Comparison of ENCODE assay signal across 9 cellular contexts in the genomic region with DNA sequence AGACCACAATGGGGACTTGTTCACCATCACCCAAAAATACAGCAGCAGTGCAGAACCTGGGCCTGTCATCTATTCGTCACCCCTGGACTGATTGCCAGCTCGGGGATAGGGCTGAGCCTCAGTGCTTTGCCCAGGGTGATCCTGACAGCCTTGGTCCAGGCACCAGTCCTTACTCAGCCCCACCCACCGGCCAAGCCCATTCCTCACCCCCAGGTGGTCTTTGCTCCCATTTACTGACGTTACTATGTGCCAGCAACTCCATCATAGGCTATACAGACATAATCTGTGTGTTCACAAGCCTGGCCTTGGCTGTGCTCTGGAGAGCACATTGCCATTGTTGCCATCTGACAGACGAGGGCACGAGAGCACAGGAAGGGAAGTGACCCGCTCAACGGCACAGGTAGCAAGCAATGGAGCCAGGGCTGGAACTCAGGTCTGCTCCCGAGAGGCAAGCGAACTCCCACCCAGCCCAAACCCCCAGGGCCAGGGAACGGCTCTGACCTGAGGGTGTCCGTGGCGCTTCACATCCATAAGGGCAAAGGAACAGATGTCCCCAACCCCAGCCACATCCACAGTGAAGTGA. TPM values are rescaled to one million over a fixed set of nuclear protein-coding genes. Genes with fewer than 3 reads are reported as not detected.
DNase-seq lines count a peak whose midpoint lies in the region; ATAC-seq lines count a peak whose summit lies in the region.
"Had no signal": no experiment of that assay in that cellular context is flagged by ENCODE, and none has a peak within 500 bp of the region (broad histone marks: within the 10 kb centered on the region; RNA-seq: fewer than 3 reads in every experiment).

No MANE protein-coding gene starts in this region.

- no peaks in the 10 kb centered on the region for H3K9me3 ChIP-seq in CD4-positive, CD25-positive, alpha-beta regulatory T cell (ENCODE audit: control insufficient read depth in 2 of 2, low read length in 2 of 2)
- H3K9me3 ChIP-seq in HAP-1, result no peaks in the 10 kb centered on the region

- H3K4me1 Mint-ChIP-seq in CD4-positive, CD25-positive, alpha-beta regulatory T cell, result peaks cover 19 to 69% (median 41%) of the 10 kb centered on the region in 4 donors
- H3K4me1 Mint-ChIP-seq in activated CD4-positive, alpha-beta memory T cell treated with anti-CD3 and anti-CD28 coated beads for 36 hours (ENCODE audit: low read depth), result peaks cover 52% of the 10 kb centered on the region
- H3K4me1 Mint-ChIP-seq in naive B cell, result peaks cover 47 to 54% (median 48%) of the 10 kb centered on the region in 3 donors

- peak overlapping the region; percentile 89 to 95 (median 94) for H3K27ac Mint-ChIP-seq in CD4-positive, CD25-positive, alpha-beta regulatory T cell
- H3K27ac Mint-ChIP-seq in activated CD4-positive, alpha-beta memory T cell treated with anti-CD3 and anti-CD28 coated beads for 36 hours, result no peak overlapping the region
- H3K27ac Mint-ChIP-seq in naive B cell, result peak overlapping the region; percentile 31 to 97 (median 86)

- H3K4me1 ChIP-seq in CD4-positive, CD25-positive, alpha-beta regulatory T cell (ENCODE audit: control insufficient read depth, insufficient read depth, low read length, poor library complexity, severe bottlenecking), result peaks cover 65% of the 10 kb centered on the region
- peaks cover 13% of the 10 kb centered on the region for H3K4me1 ChIP-seq in HAP-1

- CTCF ChIA-PET in activated CD4-positive, alpha-beta memory T cell treated with anti-CD3 and anti-CD28 coated beads for 36 hours (lab: Charles Lee), result interaction anchor here (0.6 to 4.4 kb wide), 16 partner anchors 9 to 179 kb away, joined by 3 to 78 read pairs (median 8); partner anchors contain the start of genes ABCB8 and AGAP3

- H3K27me3 Mint-ChIP-seq in CD4-positive, CD25-positive, alpha-beta regulatory T cell, result peaks cover 40% of the 10 kb centered on the region
- H3K27me3 Mint-ChIP-seq in activated CD4-positive, alpha-beta memory T cell treated with anti-CD3 and anti-CD28 coated beads for 36 hours, result peaks cover 10% of the 10 kb centered on the region
- peaks cover 39 to 73% (median 41%) of the 10 kb centered on the region in 3 donors for H3K27me3 Mint-ChIP-seq in naive B cell

- H3K27ac ChIP-seq in CD4-positive, CD25-positive, alpha-beta regulatory T cell (ENCODE audit: insufficient read depth, low read length, poor library complexity, severe bottlenecking), result peak overlapping the region; percentile 63

- H3K9me3 Mint-ChIP-seq in CD4-positive, CD25-positive, alpha-beta regulatory T cell, result peaks cover 0 to 4% (median 2%) of the 10 kb centered on the region in 7 donors
- no peaks in the 10 kb centered on the region for H3K9me3 Mint-ChIP-seq in activated CD4-positive, alpha-beta memory T cell treated with anti-CD3 and anti-CD28 coated beads for 36 hours
- no peaks in the 10 kb centered on the region for H3K9me3 Mint-ChIP-seq in naive B cell

- DNase-seq in CD4-positive, CD25-positive, alpha-beta regulatory T cell, result no peak
- no peak for DNase-seq in HAP-1 (ENCODE audit: low spot score in 2 of 2)
- DNase-seq in activated CD4-positive, alpha-beta memory T cell treated with anti-CD3 and anti-CD28 coated beads for 36 hours, result no peak
- DNase-seq in naive B cell, result peak; percentile 17
- DNase-seq in NCI-H526 (lab: John Stamatoyannopoulos, UW), result no peak

- ATAC-seq in CD4-positive, CD25-positive, alpha-beta regulatory T cell (ENCODE audit: low read depth in 2 of 2), result no peak
- ATAC-seq in naive B cell (ENCODE audit: low read depth in 2 of 2) (no peak), HG03521 (IDR thresholded peaks at IDR 0.05; ENCODE audit: unreplicated experiment) (no peak), HG03439 (IDR thresholded peaks at IDR 0.05; ENCODE audit: unreplicated experiment) (no peak), HG03095 (IDR thresholded peaks at IDR 0.05; ENCODE audit: unreplicated experiment) (no peak)

- POLR2A ChIA-PET in activated CD4-positive, alpha-beta memory T cell treated with anti-CD3 and anti-CD28 coated beads for 36 hours (lab: Charles Lee), result interaction anchor here (0.6 to 2.1 kb wide), 3 partner anchors 11 to 215 kb away, joined by 3 to 9 read pairs (median 4); partner anchors contain the start of gene ABCB8

- intact Hi-C loops in activated CD4-positive, alpha-beta memory T cell treated with anti-CD3 and anti-CD28 coated beads for 36 hours (cut with micrococcal nuclease), result no loop called here

- H3K36me3 Mint-ChIP-seq in CD4-positive, CD25-positive, alpha-beta regulatory T cell, result peaks cover 10% of the 10 kb centered on the region
- H3K36me3 Mint-ChIP-seq in activated CD4-positive, alpha-beta memory T cell treated with anti-CD3 and anti-CD28 coated beads for 36 hours, result no peaks in the 10 kb centered on the region
- H3K36me3 Mint-ChIP-seq in naive B cell, result no peaks in the 10 kb centered on the region

- H3K4me3 ChIP-seq in CD4-positive, CD25-positive, alpha-beta regulatory T cell (ENCODE audit: low read depth, low read length), result no peak overlapping the region
- peak overlapping the region; percentile 23 for H3K4me3 ChIP-seq in HAP-1

- in situ Hi-C loops in HAP-1 (cut with MboI; ENCODE audit: low sequenced_read_pairs), result no loop called here

- peak overlapping the region; percentile 84 to 89 (median 89) for H3K4me3 Mint-ChIP-seq in CD4-positive, CD25-positive, alpha-beta regulatory T cell
- H3K4me3 Mint-ChIP-seq in activated CD4-positive, alpha-beta memory T cell treated with anti-CD3 and anti-CD28 coated beads for 36 hours, result peak overlapping the region; percentile 63
- peak overlapping the region; percentile 63 to 93 (median 88) for H3K4me3 Mint-ChIP-seq in naive B cell

- H3K27me3 ChIP-seq in CD4-positive, CD25-positive, alpha-beta regulatory T cell (ENCODE audit: control insufficient read depth, insufficient read depth, low read length), result peaks cover 5% of the 10 kb centered on the region
- no peaks in the 10 kb centered on the region for H3K27me3 ChIP-seq in HAP-1 (ENCODE audit: low read depth)

- no peaks in the 10 kb centered on the region for H3K36me3 ChIP-seq in CD4-positive, CD25-positive, alpha-beta regulatory T cell (ENCODE audit: control insufficient read depth, insufficient read depth, low read length)
- H3K36me3 ChIP-seq in HAP-1 (replicated peaks), result no peaks in the 10 kb centered on the region

RNA-seq across cellular contexts. Expression of gene ATG9B, which starts 6.8 kb away (rescaled TPM):
- 21.2 TPM for total RNA-seq in CD4-positive, CD25-positive, alpha-beta regulatory T cell
- 10 to 100 TPM; 18.6 to 38.7 (median 36.2) TPM for polyA plus RNA-seq in CD4-positive, CD25-positive, alpha-beta regulatory T cell
- total RNA-seq in activated CD4-positive, alpha-beta memory T cell treated with anti-CD3 and anti-CD28 coated beads for 36 hours, result 1 to 10 TPM; 3.5 to 4.6 TPM
- polyA plus RNA-seq in naive B cell (ENCODE audit: low read depth in 6 of 6), result 10 to 100 TPM in 2 of 6 donors, 1 to 10 TPM in 4; 7.6 to 14.3 (median 9.6) TPM

RNA-seq across cellular contexts. Expression of gene ABCB8, which starts 10.8 kb away (rescaled TPM):
- 61.4 TPM for total RNA-seq in CD4-positive, CD25-positive, alpha-beta regulatory T cell
- 10 to 100 TPM; 16.9 to 20.6 (median 18.6) TPM for polyA plus RNA-seq in CD4-positive, CD25-positive, alpha-beta regulatory T cell
- 10 to 100 TPM; 48.4 to 49.5 TPM for total RNA-seq in activated CD4-positive, alpha-beta memory T cell treated with anti-CD3 and anti-CD28 coated beads for 36 hours
- polyA plus RNA-seq in naive B cell (ENCODE audit: low read depth in 6 of 6), result 10 to 100 TPM; 18.4 to 32.4 (median 23.4) TPM

RNA-seq across cellular contexts. Expression of gene NOS3, which starts 26.6 kb away (rescaled TPM):
- total RNA-seq in CD4-positive, CD25-positive, alpha-beta regulatory T cell, result 10.7 TPM
- polyA plus RNA-seq in CD4-positive, CD25-positive, alpha-beta regulatory T cell, result 1 to 10 TPM; 3.2 to 8.8 (median 7.1) TPM
- total RNA-seq in activated CD4-positive, alpha-beta memory T cell treated with anti-CD3 and anti-CD28 coated beads for 36 hours, result 10 to 100 TPM; 10.4 to 13.2 TPM
- 1 to 10 TPM in 4 of 6 donors, under 1 TPM in 2; 0.29 to 2.8 (median 1.3) TPM for polyA plus RNA-seq in naive B cell (ENCODE audit: low read depth in 6 of 6)
- total RNA-seq: myocyte had no signal

RNA-seq across cellular contexts. Expression of gene ASIC3, which starts 30.9 kb away (rescaled TPM):
- total RNA-seq in CD4-positive, CD25-positive, alpha-beta regulatory T cell, result 5.9 TPM
- polyA plus RNA-seq in CD4-positive, CD25-positive, alpha-beta regulatory T cell, result not detected
- total RNA-seq in activated CD4-positive, alpha-beta memory T cell treated with anti-CD3 and anti-CD28 coated beads for 36 hours, result 1 to 10 TPM; 5.3 to 7.6 TPM
- not detected for polyA plus RNA-seq in naive B cell (ENCODE audit: low read depth in 6 of 6)

RNA-seq across cellular contexts. Expression of gene KCNH2, which starts 39.3 kb away (rescaled TPM):
- 3.5 TPM for total RNA-seq in CD4-positive, CD25-positive, alpha-beta regulatory T cell
- polyA plus RNA-seq in CD4-positive, CD25-positive, alpha-beta regulatory T cell, result 1 to 10 TPM in 3 of 4 donors, under 1 TPM in 1; 0.83 to 2.8 (median 1.5) TPM
- total RNA-seq in activated CD4-positive, alpha-beta memory T cell treated with anti-CD3 and anti-CD28 coated beads for 36 hours, result under 1 TPM; 0.34 to 0.45 TPM
- under 1 TPM in 3 of 6 donors, not detected in 3; 0.17 to 0.29 (median 0.29) TPM for polyA plus RNA-seq in naive B cell (ENCODE audit: low read depth in 6 of 6)
